ENCODE assay signal across 23 cellular contexts in genomic region chr12:112798019-112798760, GRCh38. TPM values are rescaled to one million over a fixed set of nuclear protein-coding genes. Genes with fewer than 3 reads are reported as not detected.
DNase-seq lines count a peak whose midpoint lies in the region; ATAC-seq and TF ChIP-seq lines count a peak whose summit lies in the region.
"Had no signal": no experiment of that assay in that cellular context is flagged by ENCODE, and none has a peak within 500 bp of the region (broad histone marks: within the 10 kb centered on the region; RNA-seq: fewer than 3 reads in every experiment).

No MANE protein-coding gene starts in this region.

- in situ Hi-C loops in G401 (cut with HindIII; ENCODE audit: low sequenced_read_pairs), result no loop called here

- 28 to 38% (median 32%) methylated on average over 10 of the region's 10 CpGs for WGBS in heart left ventricle, 4 donors

- peak; percentile 83 for DNase-seq in G401 (ENCODE audit: low spot score)
- peak; percentile 28 for DNase-seq in NCI-H2171 treated with DMSO at 0.1 percent for 48 hours (lab: John Stamatoyannopoulos, UW)
- peak; percentile 65 for DNase-seq in midbrain (lab: John Stamatoyannopoulos, UW)
- DNase-seq in mesenteric fat pad (ENCODE audit: low spot score), result no peak
- DNase-seq in SHP77 (lab: John Stamatoyannopoulos, UW), result no peak
- DNase-seq in heart left ventricle, result no peak
- DNase-seq: activated CD8-positive, alpha-beta memory T cell treated with anti-CD3 and anti-CD28 coated beads, Interleukin-2, amount 50 U/mL, for 48 hours; activated naive CD4-positive, alpha-beta T cell treated with Interleukin-2 at 50 U/mL for 16 hours; kidney glomerular epithelial cell; NCI-H2081 treated with DMSO at 0.1 percent for 48 hours; NK-92 treated with Interleukin-12 subunit alpha and Interleukin-12 subunit beta, amount 100 ng/mL, for 24 hours; ovary; SHP77 treated with DMSO at 0.1 percent for 48 hours; thyroid gland had no signal

- no peaks in the 10 kb centered on the region for H3K9me3 Mint-ChIP-seq in brain
- H3K9me3 Mint-ChIP-seq: dendritic cell treated with granulocyte-macrophage colony-stimulating factor and Interleukin-4, amounts not matched to agents 40 ng/mL and 50 ng/mL, for 4 days had no signal

- H3K4me3 Mint-ChIP-seq in brain, result peak overlapping the region in 3 of 5 experiments; percentile 12 to 63 (median 14)
- H3K4me3 Mint-ChIP-seq: dendritic cell treated with granulocyte-macrophage colony-stimulating factor and Interleukin-4, amounts not matched to agents 40 ng/mL and 50 ng/mL, for 4 days had no signal

- TF ChIP-seq POLR2A in heart left ventricle (IDR thresholded peaks at IDR 0.05), result no peak

- no peaks in the 10 kb centered on the region for H3K4me1 ChIP-seq in heart left ventricle
- H3K4me1 ChIP-seq: esophagus muscularis mucosa, HAP-1, thyroid gland had no signal

- peaks cover 13% of the 10 kb centered on the region for H3K27me3 Mint-ChIP-seq in brain

- peak overlapping the region in 4 of 5 experiments; percentile 55 to 86 (median 71) for H3K27ac Mint-ChIP-seq in brain
- H3K27ac Mint-ChIP-seq: dendritic cell treated with granulocyte-macrophage colony-stimulating factor and Interleukin-4, amounts not matched to agents 40 ng/mL and 50 ng/mL, for 4 days had no signal

- intact Hi-C loops in heart left ventricle (cut with DNase I), result no loop called here

- ATAC-seq in HG03139 (IDR thresholded peaks at IDR 0.05; ENCODE audit: unreplicated experiment), result no peak
- ATAC-seq in heart left ventricle, result no peak

- H3K36me3 ChIP-seq in heart left ventricle, result no peaks in the 10 kb centered on the region
- H3K36me3 ChIP-seq: esophagus muscularis mucosa, HAP-1, ovary, thyroid gland had no signal

- H3K9me3 ChIP-seq in heart left ventricle, result no peaks in the 10 kb centered on the region
- H3K9me3 ChIP-seq: esophagus muscularis mucosa, HAP-1, ovary, thyroid gland had no signal

- H3K4me3 ChIP-seq in heart left ventricle, result no peak overlapping the region
- H3K4me3 ChIP-seq: esophagus muscularis mucosa, HAP-1, hepatocyte, ovary, thyroid gland had no signal

- peaks cover 0 to 76% (median 23%) of the 10 kb centered on the region in 9 donors for H3K27me3 ChIP-seq in heart left ventricle
- H3K27me3 ChIP-seq: ovary, thyroid gland had no signal

- peaks cover 48% of the 10 kb centered on the region for H3K4me1 Mint-ChIP-seq in brain

- no peaks in the 10 kb centered on the region for H3K36me3 Mint-ChIP-seq in brain

- TF ChIP-seq CTCF in brain (conservative IDR thresholded peaks at IDR 0.05), result no peak
- no peak for TF ChIP-seq CTCF in heart left ventricle (IDR thresholded peaks at IDR 0.05)

- H3K27ac ChIP-seq in heart left ventricle, result no peak overlapping the region
- H3K27ac ChIP-seq: esophagus muscularis mucosa, hepatocyte, ovary, thyroid gland had no signal

RNA-seq across cellular contexts. Expression of gene RPH3A, which starts 6.6 kb away (rescaled TPM):
- total RNA-seq in G401 (2014; rRNA removed; shearing (Covaris generic)), result not detected in 2 replicates
- polyA plus RNA-seq in brain (ENCODE audit: insufficient read depth, low read depth, low replicate concordance), result 30.7 TPM
- 0.45 TPM for total RNA-seq in mesenteric fat pad
- under 1 TPM in 2 of 9 donors, not detected in 7; 0.11 to 0.12 TPM for total RNA-seq in heart left ventricle
- not detected for polyA plus RNA-seq in heart left ventricle
- total RNA-seq: hepatocyte; HT1080; ovary; skeletal muscle tissue; T-helper 2 cell treated with Interferon-gamma antibody and Interleukin-4, amounts not matched to agents 100 ng/mL and 5 ng/mL, for 36 hours; thyroid gland had no signal
- polyA plus RNA-seq: hepatocyte had no signal

Comparison
In these comparisons a context has a peak if more than half of its experiments do, and no peak if none do; other contexts are left out.
1. DNase-seq: peak in G401 (single experiment), NCI-H2171 treated with DMSO at 0.1 percent for 48 hours (single experiment) and midbrain (single experiment); none in mesenteric fat pad (single experiment), SHP77 (0 of 2) and heart left ventricle (0 of 5).